Comparison of ENCODE assay signal across 22 cellular contexts in the genomic region with DNA sequence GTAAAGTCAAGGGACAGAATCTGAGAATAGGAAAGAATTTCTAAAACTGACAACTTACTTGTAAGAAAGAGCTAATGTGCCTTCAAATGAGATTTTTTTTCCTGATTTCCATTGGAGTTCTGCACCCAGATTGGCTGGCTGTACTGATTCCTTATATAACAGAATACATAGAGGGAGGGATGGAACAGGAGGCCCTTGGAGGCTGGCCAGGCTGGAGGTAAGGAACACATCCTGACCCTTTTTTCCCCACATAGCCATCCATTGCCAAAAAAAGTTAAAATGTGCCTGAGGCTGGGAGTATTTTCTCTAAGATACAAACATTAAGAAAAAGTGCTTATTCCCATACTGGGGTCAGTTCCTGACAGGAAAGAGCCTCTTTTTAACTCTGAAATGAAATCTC. TPM values are rescaled to one million over a fixed set of nuclear protein-coding genes. Genes with fewer than 3 reads are reported as not detected.
DNase-seq lines count a peak whose midpoint lies in the region; ATAC-seq and TF ChIP-seq lines count a peak whose summit lies in the region.
"Had no signal": no experiment of that assay in that cellular context is flagged by ENCODE, and none has a peak within 500 bp of the region (broad histone marks: within the 10 kb centered on the region; RNA-seq: fewer than 3 reads in every experiment).

No MANE protein-coding gene starts in this region.

- no peaks in the 10 kb centered on the region for H3F3A ChIP-seq in neural progenitor cell (ENCODE audit: low read depth)

- no peak overlapping the region for H3K4me3 ChIP-seq in neural progenitor cell
- H3K4me3 ChIP-seq: BLaER1, GM12878, GM23248 had no signal

- H4K20me1 ChIP-seq in neural progenitor cell (ENCODE audit: low read depth): no peaks in the 10 kb centered on the region
- H4K20me1 ChIP-seq: BLaER1 had no signal

- peaks cover 76% of the 10 kb centered on the region for H3K27me3 ChIP-seq in neural progenitor cell
- H3K27me3 ChIP-seq: BLaER1 had no signal

- no peak overlapping the region for H3K4me3 Mint-ChIP-seq in neural progenitor cell
- H3K4me3 Mint-ChIP-seq in T-cell: no peak overlapping the region
- H3K4me3 Mint-ChIP-seq: B cell; CD4-positive, CD25-positive, alpha-beta regulatory T cell; CD8-positive, alpha-beta T cell had no signal

- H3K27me3 Mint-ChIP-seq in neural progenitor cell (ENCODE audit: insufficient read depth, low read depth): peaks cover 2% of the 10 kb centered on the region
- peaks cover 13 to 21% of the 10 kb centered on the region in 2 donors for H3K27me3 Mint-ChIP-seq in T-cell

- CTCF ChIA-PET in T-cell (lab: Charles Lee): interaction anchor here (0.5 to 1.1 kb wide), 2 partner anchors 14 to 15 kb away, joined by 4 read pairs; no protein-coding TSS in a partner anchor

- DNase-seq in DMS79 treated with DMSO at 0.1 percent for 48 hours (lab: John Stamatoyannopoulos, UW): peak; percentile 62
- DNase-seq in DMS79 (lab: John Stamatoyannopoulos, UW): no peak
- peak; percentile 71 for DNase-seq in G401 (ENCODE audit: low spot score)
- no peak for DNase-seq in neural progenitor cell (ENCODE audit: low spot score)
- DNase-seq in NCI-H146 treated with DMSO at 0.1 percent for 48 hours (lab: John Stamatoyannopoulos, UW; ENCODE audit: unreplicated experiment): no peak
- DNase-seq in T-cell: no peak
- DNase-seq: Caco-2; CD4-positive, CD25-positive, alpha-beta regulatory T cell; CD8-positive, alpha-beta T cell; DMS153; GM23248; H7; HCEC 1CT had no signal

- H3K9me3 ChIP-seq in neural progenitor cell (ENCODE audit: low read depth): no peaks in the 10 kb centered on the region
- H3K9me3 ChIP-seq: BLaER1, Caco-2 had no signal

- H3K27ac ChIP-seq in VCaP (peak overlapping the region; percentile 57), neural progenitor cell (no peak overlapping the region)
- H3K27ac ChIP-seq: 22Rv1, BLaER1, C4-2B, GM23248 had no signal

- no peak for ATAC-seq in HG02588 (IDR thresholded peaks at IDR 0.05; ENCODE audit: unreplicated experiment)
- ATAC-seq in T-cell (replicated peaks in 1 of 4): no peak
- ATAC-seq: CD8-positive, alpha-beta T cell had no signal

- peaks cover 5% of the 10 kb centered on the region for H3K4me1 ChIP-seq in neural progenitor cell
- H3K4me1 ChIP-seq: BLaER1, Caco-2 had no signal

- H3K4me2 ChIP-seq in neural progenitor cell: no peak overlapping the region
- H3K4me2 ChIP-seq: BLaER1 had no signal

- in situ Hi-C loops in G401 (cut with HindIII; ENCODE audit: low sequenced_read_pairs): no loop called here

- TF ChIP-seq CTCF in VCaP (conservative IDR thresholded peaks at IDR 0.05): no peak
- TF ChIP-seq CTCF in neural progenitor cell (IDR thresholded peaks at IDR 0.05): no peak

- H2AFZ ChIP-seq in neural progenitor cell (replicated peaks): peak overlapping the region; percentile 50
- H2AFZ ChIP-seq: GM23248 had no signal

- POLR2A ChIA-PET in T-cell (lab: Charles Lee): interaction anchor here in 1 of 2 donors (0.6 to 0.7 kb wide), 2 partner anchors 74 to 108 kb away, joined by 3 to 10 read pairs; no protein-coding TSS in a partner anchor

- H3K36me3 Mint-ChIP-seq in neural progenitor cell (no peaks in the 10 kb centered on the region), T-cell (no peaks in the 10 kb centered on the region)
- H3K36me3 Mint-ChIP-seq: CD4-positive, CD25-positive, alpha-beta regulatory T cell; CD8-positive, alpha-beta T cell had no signal

- no peaks in the 10 kb centered on the region for H3K36me3 ChIP-seq in neural progenitor cell
- H3K36me3 ChIP-seq: BLaER1 had no signal

- H3K4me1 Mint-ChIP-seq in neural progenitor cell (no peaks in the 10 kb centered on the region), T-cell (peaks cover 0 to 6% (median 2%) of the 10 kb centered on the region in 3 donors)

- H3K79me2 ChIP-seq in neural progenitor cell (ENCODE audit: low read depth): no peaks in the 10 kb centered on the region

- no peak overlapping the region for H3K9ac ChIP-seq in neural progenitor cell
- H3K9ac ChIP-seq: BLaER1, GM23248 had no signal

- H3K9me3 Mint-ChIP-seq in neural progenitor cell (peaks cover 2% of the 10 kb centered on the region), T-cell (no peaks in the 10 kb centered on the region)
- H3K9me3 Mint-ChIP-seq: CD8-positive, alpha-beta T cell had no signal

- H3K27ac Mint-ChIP-seq in neural progenitor cell (no peak overlapping the region), T-cell (no peak overlapping the region)
- H3K27ac Mint-ChIP-seq: B cell; CD4-positive, CD25-positive, alpha-beta regulatory T cell; CD8-positive, alpha-beta T cell had no signal

RNA-seq across cellular contexts. Expression of gene IFNA14, which starts 27.3 kb away (rescaled TPM):
- total RNA-seq in G401 (2014; rRNA removed; shearing (Covaris generic)): not detected in 2 replicates
- total RNA-seq in neural progenitor cell (ENCODE audit: low replicate concordance) (not detected in 2 replicates), T-cell (not detected)
- total RNA-seq: B cell; Caco-2; CD4-positive, CD25-positive, alpha-beta regulatory T cell; CD8-positive, alpha-beta T cell; Daoy; GM12878; GM23248; H1; H7 had no signal

RNA-seq across cellular contexts. Expression of gene IFNA5, which starts 38.0 kb away (rescaled TPM):
- not detected in 2 replicates for total RNA-seq in G401 (2014; rRNA removed; shearing (Covaris generic))
- total RNA-seq in neural progenitor cell (ENCODE audit: low replicate concordance) (0.21 TPM in 1 of 2 replicates, not detected in the other), T-cell (under 1 TPM in 1 of 5 donors, not detected in 4; 0.29 TPM)
- total RNA-seq: B cell; Caco-2; CD4-positive, CD25-positive, alpha-beta regulatory T cell; CD8-positive, alpha-beta T cell; Daoy; GM12878; GM23248; H1; H7 had no signal

RNA-seq across cellular contexts. Expression of gene IFNA17, which starts 39.1 kb away (rescaled TPM):
- total RNA-seq in G401 (2014; rRNA removed; shearing (Covaris generic)): not detected in 2 replicates
- total RNA-seq in neural progenitor cell (ENCODE audit: low replicate concordance) (not detected in 2 replicates), T-cell (not detected)
- total RNA-seq: B cell; Caco-2; CD4-positive, CD25-positive, alpha-beta regulatory T cell; CD8-positive, alpha-beta T cell; Daoy; GM12878; GM23248; H1; H7 had no signal

RNA-seq across cellular contexts. Expression of gene IFNA16, which starts 50.0 kb away (rescaled TPM):
- not detected in 2 replicates for total RNA-seq in G401 (2014; rRNA removed; shearing (Covaris generic))
- total RNA-seq in neural progenitor cell (ENCODE audit: low replicate concordance) (not detected in 2 replicates), T-cell (not detected)
- total RNA-seq: B cell; Caco-2; CD4-positive, CD25-positive, alpha-beta regulatory T cell; CD8-positive, alpha-beta T cell; Daoy; GM12878; GM23248; H1; H7 had no signal

Comparison
In these comparisons a context has a peak if more than half of its experiments do, and no peak if none do; other contexts are left out.
1. DNase-seq: peak in DMS79 treated with DMSO at 0.1 percent for 48 hours (single experiment) and G401 (single experiment); none in DMS79 (single experiment), neural progenitor cell (single experiment), NCI-H146 treated with DMSO at 0.1 percent for 48 hours (single experiment) and T-cell (0 of 34).